ENCODE assay signal across 7 cellular contexts in genomic region chr12:59657711-59658110, GRCh38.
"Had no signal": no experiment of that assay in that cellular context is flagged by ENCODE, and none has a peak within 500 bp of the region (broad histone marks: within the 10 kb centered on the region; RNA-seq: fewer than 3 reads in every experiment).

No MANE protein-coding gene starts in this region.

- H2AFZ ChIP-seq: GM23338 had no signal

- DNase-seq: H9 had no signal

- H3K9me3 Mint-ChIP-seq: GM23338, H9 had no signal

- ATAC-seq: GM23338, HepG2 had no signal

- H3K4me1 Mint-ChIP-seq: GM23338, H9 had no signal

- H3K4me3 Mint-ChIP-seq: GM23338, H9, IgD-negative memory B cell had no signal

- H3K27ac ChIP-seq: HL-60 had no signal

- H3K4me3 ChIP-seq: GM23338 had no signal

- FAIRE-seq: H1, H54, HepG2 had no signal

- H3K4me2 ChIP-seq: GM23338 had no signal

- H3K27me3 Mint-ChIP-seq: IgD-negative memory B cell had no signal

- H3K27ac Mint-ChIP-seq: GM23338, H9, IgD-negative memory B cell had no signal
